ENCODE assay signal across 1 cellular context in genomic region chr13:20174656-20175405, GRCh38.
A peak's percentile ranks its signal among the peaks of the same experiment; 100 is the strongest.
TF ChIP-seq lines count a peak whose summit lies in the region.

No MANE protein-coding gene starts in this region.

TF ChIP-seq in H1, 55 proteins besides CTCF, POLR2A, EP300 and RAD21 (continued from another document):
- TF ChIP-seq CHD7 (IDR thresholded peaks at IDR 0.05; ENCODE audit: insufficient replicate concordance, low read length): no peak
- no peak for TF ChIP-seq SP4 (IDR thresholded peaks at IDR 0.05; ENCODE audit: low read length)
- TF ChIP-seq MAFK (IDR thresholded peaks at IDR 0.05; ENCODE audit: low read depth, low read length): peak; percentile 10; the same call in 1 of the 2 replicates
- no peak for TF ChIP-seq MAX (IDR thresholded peaks at IDR 0.05)
- TF ChIP-seq GABPA (IDR thresholded peaks at IDR 0.05; ENCODE audit: borderline replicate concordance, insufficient read depth, low read length): no peak
- no peak for TF ChIP-seq JUND (IDR thresholded peaks at IDR 0.05; ENCODE audit: low read length)
